8 cellular contexts compared by ENCODE assay signal in genomic region chr19:41364546-41365391, GRCh38. TPM values are rescaled to one million over a fixed set of nuclear protein-coding genes. Genes with fewer than 3 reads are reported as not detected.
DNase-seq lines count a peak whose midpoint lies in the region; ATAC-seq, FAIRE-seq and TF ChIP-seq lines count a peak whose summit lies in the region.

No MANE protein-coding gene starts in this region.

- no peaks in the 10 kb centered on the region for H3K27me3 Mint-ChIP-seq in endodermal cell (ENCODE audit: insufficient read depth)

- no peak for TF ChIP-seq POLR2A in GM12891 (IDR thresholded peaks at IDR 0.05; ENCODE audit: low read depth, low read length)

- H3K9me3 ChIP-seq in PC-9 (ENCODE audit: insufficient read depth, low read depth) (no peaks in the 10 kb centered on the region), endodermal cell (ENCODE audit: control insufficient read depth, low read length) (no peaks in the 10 kb centered on the region), osteoblast (ENCODE audit: low read depth, low read length) (no peaks in the 10 kb centered on the region)

- DNase-seq in GM12891 (ENCODE audit: insufficient read length, low spot score) (no peak), PC-9 (no peak), endodermal cell (no peak), osteoblast (ENCODE audit: insufficient read length, low spot score, missing footprints) (no peak), superior temporal gyrus (ENCODE audit: extremely low spot score) (no peak), HEK293T (ENCODE audit: extremely low spot score) (no peak)
- DNase-seq in stimulated activated CD4-positive, alpha-beta T cell treated with anti-CD3 and anti-CD28 coated beads, Interleukin-15, amount 100 ng/mL, for 24 hours, result no peak

- peak; percentile 33 for FAIRE-seq in GM12891 (lab: Jason Lieb, UNC)

- intact Hi-C loops in PC-9 (cut with micrococcal nuclease; ENCODE audit: unreplicated experiment), result no loop called here

- no peak for ATAC-seq in GM21737 (IDR thresholded peaks at IDR 0.05; ENCODE audit: unreplicated experiment)

- POLR2A ChIA-PET in PC-9 (lab: Charles Lee; ENCODE audit: unreplicated experiment), result interaction anchor here (0.6 to 1.3 kb wide), 4 partner anchors 35 to 750 kb away, joined by 3 to 25 read pairs (median 10); partner anchors contain the start of genes ACTMAP and HNRNPUL1
- POLR2A ChIA-PET in HEK293T (lab: Yijun Ruan, JAX), result interaction anchor here (0.6 to 3.6 kb wide), 6 partner anchors 11 to 495 kb away, joined by 3 to 51 read pairs (median 4); partner anchors contain the start of genes DMAC2, RPS19 and TGFB1

- H3K4me3 ChIP-seq in PC-9 (peak overlapping the region; percentile 78), endodermal cell (ENCODE audit: low read length) (peak overlapping the region; percentile 90), osteoblast (ENCODE audit: insufficient read depth, low read length) (peak overlapping the region; percentile 94)

- H3K36me3 Mint-ChIP-seq in endodermal cell (ENCODE audit: low read depth), result peaks cover 6% of the 10 kb centered on the region

- H3K4me1 Mint-ChIP-seq in endodermal cell, result no peaks in the 10 kb centered on the region

- H2AFZ ChIP-seq in PC-9, result peak overlapping the region; percentile 92
- peak overlapping the region; percentile 83 for H2AFZ ChIP-seq in osteoblast (ENCODE audit: low read length)

- H3K4me1 ChIP-seq in PC-9 (replicated peaks; ENCODE audit: insufficient read depth), result peaks cover 21% of the 10 kb centered on the region
- H3K4me1 ChIP-seq in endodermal cell (ENCODE audit: control insufficient read depth, insufficient read depth, low read length), result no peaks in the 10 kb centered on the region
- peaks cover 24% of the 10 kb centered on the region for H3K4me1 ChIP-seq in osteoblast (ENCODE audit: insufficient read depth, low read length)

- H3K27ac ChIP-seq in PC-9 (peak overlapping the region; percentile 88), endodermal cell (ENCODE audit: low read depth, low read length) (peak overlapping the region; percentile 98), osteoblast (ENCODE audit: low read depth, low read length) (peak overlapping the region; percentile 100)

- H3K27me3 ChIP-seq in PC-9 (ENCODE audit: insufficient read depth, low read depth) (no peaks in the 10 kb centered on the region), endodermal cell (ENCODE audit: control insufficient read depth, insufficient read depth, low read length, poor library complexity, severe bottlenecking) (no peaks in the 10 kb centered on the region), osteoblast (ENCODE audit: insufficient read depth, low read length) (no peaks in the 10 kb centered on the region)

- BruUV-seq in PC-9 (replicated peaks; lab: Mats Ljungman, UMichigan), result no TSS peak

- no peaks in the 10 kb centered on the region for H3K9me2 ChIP-seq in PC-9 (ENCODE audit: insufficient read depth)

- H3F3A ChIP-seq in PC-9 (ENCODE audit: insufficient read depth, low read depth), result peaks cover 5% of the 10 kb centered on the region; the same call in 1 of the 2 replicates

- no peaks in the 10 kb centered on the region for H3K9me3 Mint-ChIP-seq in endodermal cell

- H3K9ac ChIP-seq in endodermal cell (ENCODE audit: extremely low read depth, low read length, poor library complexity, severe bottlenecking), result peak overlapping the region; percentile 96

- H4K20me1 ChIP-seq in PC-9 (ENCODE audit: insufficient read depth), result no peaks in the 10 kb centered on the region
- H4K20me1 ChIP-seq in osteoblast (ENCODE audit: insufficient read depth, low read length), result no peaks in the 10 kb centered on the region

- peak overlapping the region; percentile 74 for H3K4me3 Mint-ChIP-seq in endodermal cell

- TF ChIP-seq CTCF in PC-9 (conservative IDR thresholded peaks at IDR 0.05) (no peak), endodermal cell (conservative IDR thresholded peaks at IDR 0.05) (no peak), osteoblast (IDR thresholded peaks at IDR 0.05; ENCODE audit: extremely low read depth, low read depth, low read length) (no peak)

- WGBS in endodermal cell (ENCODE audit: insufficient coverage in 1 of 2, insufficient read length in 1 of 2), 2 experiments, result 84 to 90% methylated on average over 11 to 13 of the region's 13 CpGs

- CTCF ChIA-PET in PC-9 (lab: Charles Lee), result interaction anchor here (0.5 to 0.7 kb wide), 4 partner anchors 13 to 160 kb away, joined by 3 to 6 read pairs (median 5); no protein-coding TSS in a partner anchor
- CTCF ChIA-PET in HEK293T (lab: Yijun Ruan, JAX), result interaction anchor here (0.5 to 1.3 kb wide), 2 partner anchors 12 to 74 kb away, joined by 4 read pairs; no protein-coding TSS in a partner anchor

- peak overlapping the region; percentile 98 for H3K27ac Mint-ChIP-seq in endodermal cell

- H3K79me2 ChIP-seq in PC-9 (ENCODE audit: low read depth) (peaks cover 23% of the 10 kb centered on the region), osteoblast (ENCODE audit: insufficient read depth, low read length) (peaks cover 42% of the 10 kb centered on the region)

- H3K4me2 ChIP-seq in PC-9, result peak overlapping the region; percentile 87
- H3K4me2 ChIP-seq in osteoblast (ENCODE audit: insufficient read depth, low read length), result peak overlapping the region; percentile 87

- H3K36me3 ChIP-seq in PC-9 (ENCODE audit: low read depth), result no peaks in the 10 kb centered on the region
- H3K36me3 ChIP-seq in endodermal cell (ENCODE audit: control insufficient read depth, insufficient read depth, low read length), result no peaks in the 10 kb centered on the region
- H3K36me3 ChIP-seq in osteoblast (ENCODE audit: insufficient read depth, low read length), result peaks cover 5% of the 10 kb centered on the region

TF ChIP-seq in GM12891, 5 proteins besides CTCF, POLR2A, EP300 and RAD21:
- TF ChIP-seq TAF1 (IDR thresholded peaks at IDR 0.05; ENCODE audit: low read depth, low read length), result no peak
- TF ChIP-seq POLR2AphosphoS5 (IDR thresholded peaks at IDR 0.05; ENCODE audit: low read depth, low read length), result no peak
- no peak for TF ChIP-seq POU2F2 (IDR thresholded peaks at IDR 0.05; ENCODE audit: low read depth, low read length)
- TF ChIP-seq SPI1 (IDR thresholded peaks at IDR 0.05; ENCODE audit: low read depth, low read length), result peak; percentile 41
- TF ChIP-seq PAX5 (IDR thresholded peaks at IDR 0.05; ENCODE audit: insufficient read depth, low read length, severe bottlenecking), result no peak

TF ChIP-seq in HEK293T, 16 proteins besides CTCF, POLR2A, EP300 and RAD21:
- no peak for TF ChIP-seq HDGF (IDR thresholded peaks at IDR 0.05; ENCODE audit: borderline replicate concordance)
- TF ChIP-seq TARDBP (IDR thresholded peaks at IDR 0.05), result no peak
- TF ChIP-seq PKNOX1 (IDR thresholded peaks at IDR 0.05), result no peak
- TF ChIP-seq NFRKB (IDR thresholded peaks at IDR 0.05), result no peak
- no peak for TF ChIP-seq BHLHE40 (IDR thresholded peaks at IDR 0.05; ENCODE audit: borderline replicate concordance)
- no peak; the same call in none of the 2 replicates for TF ChIP-seq L3MBTL2 (conservative IDR thresholded peaks at IDR 0.05)
- TF ChIP-seq ARNT (IDR thresholded peaks at IDR 0.05), result no peak
- TF ChIP-seq SP1 (IDR thresholded peaks at IDR 0.05), result no peak
TF ChIP-seq in HEK293T: peak in this region for 0.

RNA-seq across cellular contexts. Expression of gene B9D2, which starts 0.8 kb away (rescaled TPM):
- polyA plus RNA-seq in GM12891 (2012; ENCODE audit: low read depth, missing spikeins), result 8.1 TPM
- total RNA-seq in PC-9 (2021) (8.0 and 10.8 TPM in 2 replicates), endodermal cell (1 to 10 TPM; 4.5 to 6.2 TPM), osteoblast (5.6 and 6.5 TPM in 2 replicates)
- polyA plus RNA-seq in endodermal cell (2013, experiment 1 of 2), result 8.9 TPM
- polyA plus RNA-seq in endodermal cell (2013, experiment 2 of 2), result 12.0 TPM

RNA-seq across cellular contexts. Expression of gene TGFB1, which starts 11.0 kb away (rescaled TPM):
- polyA plus RNA-seq in GM12891 (2012; ENCODE audit: low read depth, missing spikeins), result 61.9 TPM
- total RNA-seq in PC-9 (2021), result 67.9 and 74.9 TPM in 2 replicates
- 10 to 100 TPM; 56.3 to 60.1 TPM for total RNA-seq in endodermal cell
- 21.7 TPM for polyA plus RNA-seq in endodermal cell (2013, experiment 1 of 2)
- polyA plus RNA-seq in endodermal cell (2013, experiment 2 of 2), result 26.9 TPM
- total RNA-seq in osteoblast, result 17.4 and 21.2 TPM in 2 replicates

RNA-seq across cellular contexts. Expression of gene TMEM91, which starts 11.6 kb away (rescaled TPM):
- 7.1 TPM for polyA plus RNA-seq in GM12891 (2012; ENCODE audit: low read depth, missing spikeins)
- total RNA-seq in PC-9 (2021), result 21.9 and 31.0 TPM in 2 replicates
- total RNA-seq in endodermal cell, result 10 to 100 TPM in 1 of 2 donors, 1 to 10 TPM in 1; 5.7 to 16.5 TPM
- 8.9 TPM for polyA plus RNA-seq in endodermal cell (2013, experiment 1 of 2)
- polyA plus RNA-seq in endodermal cell (2013, experiment 2 of 2), result 10.4 TPM
- total RNA-seq in osteoblast, result 5.9 and 6.2 TPM in 2 replicates

RNA-seq across cellular contexts. Expression of gene EXOSC5, which starts 32.4 kb away (rescaled TPM):
- 95.3 TPM for polyA plus RNA-seq in GM12891 (2012; ENCODE audit: low read depth, missing spikeins)
- total RNA-seq in PC-9 (2021), result 37.7 and 43.7 TPM in 2 replicates
- total RNA-seq in endodermal cell, result 10 to 100 TPM; 15.7 to 23.6 TPM
- 21.9 TPM for polyA plus RNA-seq in endodermal cell (2013, experiment 1 of 2)
- polyA plus RNA-seq in endodermal cell (2013, experiment 2 of 2), result 19.8 TPM
- total RNA-seq in osteoblast, result 13.3 and 14.5 TPM in 2 replicates

RNA-seq across cellular contexts. Expression of gene BCKDHA, which starts 32.8 kb away (rescaled TPM):
- polyA plus RNA-seq in GM12891 (2012; ENCODE audit: low read depth, missing spikeins), result 84.2 TPM
- total RNA-seq in PC-9 (2021), result 26.3 and 28.4 TPM in 2 replicates
- total RNA-seq in endodermal cell, result 10 to 100 TPM; 18.0 to 21.6 TPM
- polyA plus RNA-seq in endodermal cell (2013, experiment 1 of 2), result 44.2 TPM
- polyA plus RNA-seq in endodermal cell (2013, experiment 2 of 2), result 36.3 TPM
- total RNA-seq in osteoblast, result 33.9 and 37.3 TPM in 2 replicates
